19 cellular contexts compared by ENCODE assay signal in the genomic region with DNA sequence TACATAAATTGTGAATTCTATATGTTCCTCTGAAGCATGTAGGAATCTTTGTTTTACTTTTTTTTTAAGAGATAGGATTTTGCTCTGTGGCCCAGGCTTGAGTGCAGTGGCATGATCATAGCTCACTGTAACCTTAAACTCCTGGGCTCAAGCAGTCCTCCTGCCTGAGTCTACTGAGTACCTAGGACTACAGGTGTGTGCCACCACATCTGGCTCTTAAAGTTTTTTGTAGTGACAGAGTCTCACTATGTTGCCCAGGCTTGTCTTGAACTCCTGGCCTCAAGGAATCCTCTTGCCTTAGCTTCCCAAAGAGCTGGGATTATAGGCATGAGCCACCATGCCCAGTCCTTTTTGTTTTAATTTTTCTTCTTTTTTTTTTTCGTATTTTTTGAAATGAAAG. TPM values are rescaled to one million over a fixed set of nuclear protein-coding genes. Genes with fewer than 3 reads are reported as not detected.
DNase-seq lines count a peak whose midpoint lies in the region; ATAC-seq, FAIRE-seq and TF ChIP-seq lines count a peak whose summit lies in the region.
"Had no signal": no experiment of that assay in that cellular context is flagged by ENCODE, and none has a peak within 500 bp of the region (broad histone marks: within the 10 kb centered on the region; RNA-seq: fewer than 3 reads in every experiment).

No MANE protein-coding gene starts in this region.

- peaks cover 92% of the 10 kb centered on the region for H3K79me2 ChIP-seq in GM12878 (ENCODE audit: control insufficient read depth, insufficient read depth, low read length)

- peak overlapping the region; percentile 64 for H3K27ac Mint-ChIP-seq in activated naive CD8-positive, alpha-beta T cell
- H3K27ac Mint-ChIP-seq in activated naive CD8-positive, alpha-beta T cell treated with anti-CD3 and anti-CD28 coated beads, Interleukin-2, amount 50 U/mL, for 24 hours, result no peak overlapping the region
- peak overlapping the region; percentile 41 to 76 for H3K27ac Mint-ChIP-seq in natural killer cell treated with Interleukin-12 subunit alpha and Interleukin-12 subunit beta and Interleukin-15 and Interleukin-18, amount 100 ng/mL, for 72 hours
- H3K27ac Mint-ChIP-seq: CD14-positive monocyte had no signal

- no peak for TF ChIP-seq EP300 in GM12878 (IDR thresholded peaks at IDR 0.05; ENCODE audit: borderline replicate concordance in 1 of 2, control insufficient read depth in 1 of 2, low read depth in 2 of 2, low read length in 2 of 2)

- H3K36me3 ChIP-seq in GM12878 (ENCODE audit: control insufficient read depth in 2 of 2, insufficient read depth in 2 of 2, low read length in 1 of 2), result peaks cover 22 to 28% of the 10 kb centered on the region in 2 experiments; a peak in 3 of 4 replicates
- H3K36me3 ChIP-seq: HAP-1 had no signal

- H3K9ac ChIP-seq in GM12878 (ENCODE audit: control insufficient read depth, insufficient read depth, low read length), result no peak overlapping the region

- H3K4me3 Mint-ChIP-seq in activated naive CD8-positive, alpha-beta T cell, result no peak overlapping the region
- no peak overlapping the region for H3K4me3 Mint-ChIP-seq in activated naive CD8-positive, alpha-beta T cell treated with anti-CD3 and anti-CD28 coated beads, Interleukin-2, amount 50 U/mL, for 24 hours
- H3K4me3 Mint-ChIP-seq in natural killer cell treated with Interleukin-12 subunit alpha and Interleukin-12 subunit beta and Interleukin-15 and Interleukin-18, amount 100 ng/mL, for 72 hours, result no peak overlapping the region
- H3K4me3 Mint-ChIP-seq: CD14-positive monocyte; CD8-positive, alpha-beta T cell had no signal

- in situ Hi-C loops in GM12878 (cut with MboI), result no loop called here

- no peak for ATAC-seq in activated naive CD8-positive, alpha-beta T cell treated with anti-CD3 and anti-CD28 coated beads, Interleukin-2, amount 50 U/mL, for 24 hours
- ATAC-seq in GM12878, result no peak
- ATAC-seq in natural killer cell treated with Interleukin-12 subunit alpha and Interleukin-12 subunit beta and Interleukin-15 and Interleukin-18, amount 100 ng/mL, for 72 hours, result no peak
- no peak for ATAC-seq in foreskin keratinocyte
- ATAC-seq in GM21515 (IDR thresholded peaks at IDR 0.05; ENCODE audit: unreplicated experiment), result no peak
- ATAC-seq: CD8-positive, alpha-beta T cell; HepG2 had no signal

- H3K4me2 ChIP-seq in GM12878 (ENCODE audit: control insufficient read depth, insufficient read depth), result no peak overlapping the region

- CTCF ChIA-PET in GM12878 (lab: Yijun Ruan, JAX), result interaction anchor here (1.5 kb wide), 1 partner anchor 27 kb away, joined by 3 read pairs; no protein-coding TSS in a partner anchor

- H3K9me3 ChIP-seq in GM12878 (replicated peaks; ENCODE audit: control insufficient read depth, insufficient read depth, low read length), result peaks cover 29% of the 10 kb centered on the region
- H3K9me3 ChIP-seq: HAP-1 had no signal

- H3K4me1 Mint-ChIP-seq in activated naive CD8-positive, alpha-beta T cell (ENCODE audit: low read depth), result peaks cover 57% of the 10 kb centered on the region
- H3K4me1 Mint-ChIP-seq in activated naive CD8-positive, alpha-beta T cell treated with anti-CD3 and anti-CD28 coated beads, Interleukin-2, amount 50 U/mL, for 24 hours, result peaks cover 62% of the 10 kb centered on the region
- H3K4me1 Mint-ChIP-seq in natural killer cell treated with Interleukin-12 subunit alpha and Interleukin-12 subunit beta and Interleukin-15 and Interleukin-18, amount 100 ng/mL, for 72 hours (ENCODE audit: low read depth in 2 of 2), result peaks cover 45 to 55% of the 10 kb centered on the region in 2 donors
- H3K4me1 Mint-ChIP-seq: CD14-positive monocyte had no signal

- BruUV-seq in GM12878 (replicated peaks; lab: Mats Ljungman, UMichigan), result no TSS peak

- TF ChIP-seq CTCF in GM12878 (IDR thresholded peaks at IDR 0.05 in 2 of 3, conservative IDR thresholded peaks at IDR 0.05 in 1 of 3; ENCODE audit: control insufficient read depth in 2 of 3, extremely low read depth in 1 of 3, insufficient read depth in 1 of 3, low read depth in 3 of 3, low read length in 3 of 3) (no peak), foreskin keratinocyte (conservative IDR thresholded peaks at IDR 0.05) (no peak)

- H3K27ac ChIP-seq in GM12878 (ENCODE audit: control insufficient read depth, insufficient read depth) (no peak overlapping the region), foreskin keratinocyte (no peak overlapping the region)

- no peaks in the 10 kb centered on the region for H4K20me1 ChIP-seq in GM12878 (ENCODE audit: control insufficient read depth, insufficient read depth)

- no peak for TF ChIP-seq POLR2A in GM12878 (IDR thresholded peaks at IDR 0.05; ENCODE audit: low read depth, low read length)

- 78% methylated on average over 1 of the region's 1 CpG for WGBS in GM12878 (ENCODE audit: insufficient coverage, insufficient replicate concordance, low lambda C conversion rate, missing lambda C conversion rate)

- SMC1A ChIA-PET in GM12878 (lab: Charles Lee; ENCODE audit: uncharacterized antibody, unreplicated experiment), result interaction anchor here (1.2 to 1.6 kb wide), 3 partner anchors 8 to 79 kb away, joined by 3 to 5 read pairs (median 4); no protein-coding TSS in a partner anchor

- no peak for TF ChIP-seq RAD21 in GM12878 (IDR thresholded peaks at IDR 0.05; ENCODE audit: insufficient read depth, low read depth, low read length)

- peaks cover 7% of the 10 kb centered on the region for H3K9me3 Mint-ChIP-seq in activated naive CD8-positive, alpha-beta T cell (ENCODE audit: low read depth)
- H3K9me3 Mint-ChIP-seq in activated naive CD8-positive, alpha-beta T cell treated with anti-CD3 and anti-CD28 coated beads, Interleukin-2, amount 50 U/mL, for 24 hours, result peaks cover 19% of the 10 kb centered on the region
- peaks cover 9% of the 10 kb centered on the region for H3K9me3 Mint-ChIP-seq in natural killer cell treated with Interleukin-12 subunit alpha and Interleukin-12 subunit beta and Interleukin-15 and Interleukin-18, amount 100 ng/mL, for 72 hours

- H3K4me1 ChIP-seq in GM12878 (ENCODE audit: control insufficient read depth, insufficient read depth, low read length) (peaks cover 13% of the 10 kb centered on the region), foreskin keratinocyte (no peaks in the 10 kb centered on the region)
- H3K4me1 ChIP-seq: HAP-1 had no signal

- RAD21 ChIA-PET in GM12878 (lab: Charles Lee; ENCODE audit: unreplicated experiment), result no interaction called here

- intact Hi-C loops in GM12878 (cut with micrococcal nuclease; ENCODE audit: unreplicated experiment), result no loop called here

- DNase-seq in activated naive CD8-positive, alpha-beta T cell treated with anti-CD3 and anti-CD28 coated beads, Interleukin-2, amount 50 U/mL, for 24 hours, result no peak
- DNase-seq in GM12878 (ENCODE audit: low read depth, low spot score) (no peak), foreskin keratinocyte (no peak), germinal center (ENCODE audit: low spot score) (no peak)
- DNase-seq in natural killer cell treated with Interleukin-12 subunit alpha and Interleukin-12 subunit beta and Interleukin-15 and Interleukin-18, amount 100 ng/mL, for 72 hours (ENCODE audit: low spot score), result no peak
- DNase-seq: CD8-positive, alpha-beta T cell; COR-L47; DND-41; GDM1 had no signal

- H3K27me3 ChIP-seq in GM12878 (replicated peaks in 1 of 2; ENCODE audit: control insufficient read depth in 2 of 2, insufficient read depth in 2 of 2, low read length in 1 of 2) (no peaks in the 10 kb centered on the region), foreskin keratinocyte (peaks cover 25% of the 10 kb centered on the region)

- POLR2A ChIA-PET in GM12878 (lab: Charles Lee), result interaction anchor here (0.9 kb wide), 1 partner anchor 13 kb away, joined by 7 read pairs; no protein-coding TSS in a partner anchor

- no peak overlapping the region for H3K4me3 ChIP-seq in GM12878
- H3K4me3 ChIP-seq: HAP-1 had no signal

- no peaks in the 10 kb centered on the region for H3K27me3 Mint-ChIP-seq in activated naive CD8-positive, alpha-beta T cell
- no peaks in the 10 kb centered on the region for H3K27me3 Mint-ChIP-seq in activated naive CD8-positive, alpha-beta T cell treated with anti-CD3 and anti-CD28 coated beads, Interleukin-2, amount 50 U/mL, for 24 hours
- H3K27me3 Mint-ChIP-seq in natural killer cell treated with Interleukin-12 subunit alpha and Interleukin-12 subunit beta and Interleukin-15 and Interleukin-18, amount 100 ng/mL, for 72 hours, result no peaks in the 10 kb centered on the region

- H2AFZ ChIP-seq in GM12878 (ENCODE audit: control insufficient read depth, low read depth, low read length), result no peak overlapping the region

- peaks cover 39% of the 10 kb centered on the region for H3K36me3 Mint-ChIP-seq in activated naive CD8-positive, alpha-beta T cell
- H3K36me3 Mint-ChIP-seq in activated naive CD8-positive, alpha-beta T cell treated with anti-CD3 and anti-CD28 coated beads, Interleukin-2, amount 50 U/mL, for 24 hours (ENCODE audit: low read depth), result peaks cover 72% of the 10 kb centered on the region
- H3K36me3 Mint-ChIP-seq in natural killer cell treated with Interleukin-12 subunit alpha and Interleukin-12 subunit beta and Interleukin-15 and Interleukin-18, amount 100 ng/mL, for 72 hours, result peaks cover 49% of the 10 kb centered on the region

- FAIRE-seq in GM12878 (lab: Jason Lieb, UNC), result no peak
- FAIRE-seq: A204.1, H1, HepG2, HTR-8/SVneo had no signal

RNA-seq across cellular contexts. Expression of gene IKZF3, which starts 25.3 kb away (rescaled TPM):
- total RNA-seq in GM12878 (2013; cell fraction: nucleolus; rRNA removed), result 78.7 and 87.0 TPM in 2 replicates
- total RNA-seq in GM12878 (2014; rRNA removed), result 61.4 and 63.0 TPM in 2 replicates
- 64.1 and 66.0 TPM in 2 replicates for total RNA-seq in GM12878 (2014; rRNA removed; fragmentation: Illumina TruSeq; extraction: Trizol)
- 96.4 and 98.2 TPM in 2 replicates for total RNA-seq in GM12878 (2021)
- polyA plus RNA-seq in GM12878 (2011; ENCODE audit: low read depth), result 33.1 TPM
- 36.7 and 53.2 TPM in 2 replicates for polyA plus RNA-seq in GM12878 (2011; rRNA removed)
- 51.1 and 53.4 TPM in 2 replicates for polyA plus RNA-seq in GM12878 (2011; cell fraction: cytosol; rRNA removed)
- 26.0 and 32.5 TPM in 2 replicates for polyA plus RNA-seq in GM12878 (2011; cell fraction: nucleus; rRNA removed)
- polyA plus RNA-seq in GM12878 (2012), result 41.2 and 43.3 TPM in 2 replicates
- 50.8 and 53.0 TPM in 2 replicates for polyA plus RNA-seq in GM12878 (2014; fragmentation: Illumina TruSeq; extraction: Trizol)
- 10 to 100 TPM in 1 of 2 experiments, 1 to 10 TPM in 1; 5.5 to 14.0 TPM for polyA plus RNA-seq in GM12878 (2014; fragmentation: Nextera tagmentation; extraction: Ambion mirVana)
- polyA plus RNA-seq in GM12878 (2014; rRNA removed), result 31.9 and 33.6 TPM in 2 replicates
- 10 to 100 TPM; 39.3 to 42.3 TPM for polyA plus RNA-seq in GM12878 (2016; fragmentation: Nextera tagmentation; extraction: Ambion mirVana)
- 166 and 185 TPM in 2 replicates for polyA minus RNA-seq in GM12878 (2011; rRNA and poly(A)+ RNA removed)
- polyA minus RNA-seq in GM12878 (2011; cell fraction: cytosol; rRNA and poly(A)+ RNA removed), result 70.3 and 71.5 TPM in 2 replicates
- polyA minus RNA-seq in GM12878 (2011; cell fraction: nucleus; rRNA and poly(A)+ RNA removed), result 20.2 and 40.0 TPM in 2 replicates
- total RNA-seq in natural killer cell treated with Interleukin-12 subunit alpha and Interleukin-12 subunit beta and Interleukin-15 and Interleukin-18, amount 100 ng/mL, for 72 hours, result 10 to 100 TPM; 65.5 to 80.9 TPM
- total RNA-seq in foreskin keratinocyte, result 0.07 TPM in 1 of 2 replicates, not detected in the other
- not detected in 2 replicates for polyA plus RNA-seq in foreskin keratinocyte
- total RNA-seq: HepG2 had no signal
- polyA plus RNA-seq: AG04450, BJ, HepG2 had no signal

RNA-seq across cellular contexts. Expression of gene ZPBP2, which starts 29.2 kb away (rescaled TPM):
- total RNA-seq in GM12878 (2013; cell fraction: nucleolus; rRNA removed), result 0.50 and 0.56 TPM in 2 replicates
- 0.34 and 0.49 TPM in 2 replicates for total RNA-seq in GM12878 (2014; rRNA removed)
- 0.45 and 0.46 TPM in 2 replicates for total RNA-seq in GM12878 (2014; rRNA removed; fragmentation: Illumina TruSeq; extraction: Trizol)
- 0.67 and 0.77 TPM in 2 replicates for total RNA-seq in GM12878 (2021)
- polyA plus RNA-seq in GM12878 (2011; ENCODE audit: low read depth), result 0.31 TPM
- 0.39 and 0.73 TPM in 2 replicates for polyA plus RNA-seq in GM12878 (2011; rRNA removed)
- polyA plus RNA-seq in GM12878 (2011; cell fraction: cytosol; rRNA removed), result 0.12 and 0.15 TPM in 2 replicates
- polyA plus RNA-seq in GM12878 (2011; cell fraction: nucleus; rRNA removed), result 0.42 and 0.82 TPM in 2 replicates
- polyA plus RNA-seq in GM12878 (2012), result 0.56 and 0.64 TPM in 2 replicates
- 0.66 and 1.0 TPM in 2 replicates for polyA plus RNA-seq in GM12878 (2014; fragmentation: Illumina TruSeq; extraction: Trizol)
- polyA plus RNA-seq in GM12878 (2014; fragmentation: Nextera tagmentation; extraction: Ambion mirVana), result 1 to 10 TPM in 1 of 2 experiments, under 1 TPM in 1; 0.62 to 1.0 TPM
- polyA plus RNA-seq in GM12878 (2014; rRNA removed), result 0.33 and 0.36 TPM in 2 replicates
- under 1 TPM; 0.53 to 0.98 TPM for polyA plus RNA-seq in GM12878 (2016; fragmentation: Nextera tagmentation; extraction: Ambion mirVana)
- polyA minus RNA-seq in GM12878 (2011; rRNA and poly(A)+ RNA removed), result 0.36 and 0.51 TPM in 2 replicates
- 0.42 TPM in 1 of 2 replicates, not detected in the other for polyA minus RNA-seq in GM12878 (2011; cell fraction: cytosol; rRNA and poly(A)+ RNA removed)
- 0.29 TPM in 1 of 2 replicates, not detected in the other for polyA minus RNA-seq in GM12878 (2011; cell fraction: nucleus; rRNA and poly(A)+ RNA removed)
- not detected for total RNA-seq in natural killer cell treated with Interleukin-12 subunit alpha and Interleukin-12 subunit beta and Interleukin-15 and Interleukin-18, amount 100 ng/mL, for 72 hours
- not detected in 2 replicates for total RNA-seq in foreskin keratinocyte
- polyA plus RNA-seq in foreskin keratinocyte, result not detected in 2 replicates
- total RNA-seq: CD8-positive, alpha-beta T cell; H1; HepG2 had no signal
- polyA plus RNA-seq: AG04450, BJ, CD14-positive monocyte, H1, HepG2 had no signal

Comparison
In these comparisons a context has a peak if more than half of its experiments do, and no peak if none do; other contexts are left out.
1. RNA of gene IKZF3, which starts 25.3 kb away (total RNA-seq): 65.5 to 80.9 TPM in natural killer cell treated with Interleukin-12 subunit alpha and Interleukin-12 subunit beta and Interleukin-15 and Interleukin-18, amount 100 ng/mL, for 72 hours and 61.4 to 98.2 TPM in GM12878; 0.07 TPM in foreskin keratinocyte; every median in the first group is over 10 times any median in the second.